ENCODE assay signal across 14 cellular contexts in genomic region chr11:74672332-74672955, GRCh38. TPM values are rescaled to one million over a fixed set of nuclear protein-coding genes. Genes with fewer than 3 reads are reported as not detected.
DNase-seq lines count a peak whose midpoint lies in the region; FAIRE-seq and TF ChIP-seq lines count a peak whose summit lies in the region.
"Had no signal": no experiment of that assay in that cellular context is flagged by ENCODE, and none has a peak within 500 bp of the region (broad histone marks: within the 10 kb centered on the region; RNA-seq: fewer than 3 reads in every experiment).

No MANE protein-coding gene starts in this region.

- no peaks in the 10 kb centered on the region for H3K36me3 ChIP-seq in BJ (ENCODE audit: control insufficient read depth, insufficient read depth, low read length)

- DNase-seq in BJ (ENCODE audit: low read depth) (no peak), fibroblast of peridontal ligament (ENCODE audit: extremely low read depth) (peak; percentile 16), renal cortical epithelial cell (ENCODE audit: low read depth) (peak; percentile 27), NCI-H2227 treated with DMSO at 0.1 percent for 48 hours (lab: John Stamatoyannopoulos, UW) (no peak), foreskin melanocyte (no peak), GM12891 (ENCODE audit: insufficient read length, low spot score) (no peak)
- DNase-seq in activated CD4-positive, alpha-beta T cell treated with anti-CD3 and anti-CD28 coated beads, Interleukin-2, amount 10 ng/mL, durations not matched to agents 7 days and 5 days: no peak
- DNase-seq: CD4-positive, CD25-positive, alpha-beta regulatory T cell; natural killer cell; stimulated activated naive CD8-positive, alpha-beta T cell treated with anti-CD3 and anti-CD28 coated beads, Interleukin-15, Interleukin-2, amounts not matched to agents 100 U/mL and 50 U/mL, for 24 hours had no signal

- H3K27ac Mint-ChIP-seq in activated CD4-positive, alpha-beta T cell treated with anti-CD3 and anti-CD28 coated beads, Interleukin-2, amount 10 ng/mL, durations not matched to agents 7 days and 5 days: no peak overlapping the region
- H3K27ac Mint-ChIP-seq: natural killer cell, WTC11 had no signal

- no peaks in the 10 kb centered on the region for H3K27me3 ChIP-seq in BJ (ENCODE audit: control insufficient read depth, insufficient read depth, low read length)

- H3K4me3 ChIP-seq in BJ (ENCODE audit: low read depth, low read length): no peak overlapping the region

- no peak for TF ChIP-seq POLR2A in GM12891 (IDR thresholded peaks at IDR 0.05; ENCODE audit: low read depth, low read length)

- POLR2A ChIA-PET in BJ (lab: Charles Lee): interaction anchor here (0.6 to 0.7 kb wide), 2 partner anchors 10 to 19 kb away, joined by 3 read pairs; no protein-coding TSS in a partner anchor
- POLR2A ChIA-PET in activated CD4-positive, alpha-beta T cell treated with anti-CD3 and anti-CD28 coated beads, Interleukin-2, amount 10 ng/mL, durations not matched to agents 7 days and 5 days (lab: Charles Lee): no interaction called here

- TF ChIP-seq CTCF in BJ (IDR thresholded peaks at IDR 0.05; ENCODE audit: insufficient read depth, low read depth, low read length): peak; percentile 23; the same call in 1 of the 2 replicates

- H3K27me3 Mint-ChIP-seq in activated CD4-positive, alpha-beta T cell treated with anti-CD3 and anti-CD28 coated beads, Interleukin-2, amount 10 ng/mL, durations not matched to agents 7 days and 5 days: no peaks in the 10 kb centered on the region
- H3K27me3 Mint-ChIP-seq: CD4-positive, CD25-positive, alpha-beta regulatory T cell had no signal

- no peaks in the 10 kb centered on the region for H3K4me1 Mint-ChIP-seq in activated CD4-positive, alpha-beta T cell treated with anti-CD3 and anti-CD28 coated beads, Interleukin-2, amount 10 ng/mL, durations not matched to agents 7 days and 5 days
- H3K4me1 Mint-ChIP-seq: CD4-positive, CD25-positive, alpha-beta regulatory T cell; natural killer cell; WTC11 had no signal

- CTCF ChIA-PET in BJ (lab: Yijun Ruan, JAX): interaction anchor here (0.8 to 1.7 kb wide), 7 partner anchors 11 to 61 kb away, joined by 3 to 7 read pairs (median 4); no protein-coding TSS in a partner anchor
- CTCF ChIA-PET in activated CD4-positive, alpha-beta T cell treated with anti-CD3 and anti-CD28 coated beads, Interleukin-2, amount 10 ng/mL, durations not matched to agents 7 days and 5 days (lab: Charles Lee): interaction anchor here (0.7 kb wide), 1 partner anchor 1047 kb away, joined by 3 read pairs; no protein-coding TSS in a partner anchor

- no peaks in the 10 kb centered on the region for H3K36me3 Mint-ChIP-seq in activated CD4-positive, alpha-beta T cell treated with anti-CD3 and anti-CD28 coated beads, Interleukin-2, amount 10 ng/mL, durations not matched to agents 7 days and 5 days (ENCODE audit: low read depth)
- H3K36me3 Mint-ChIP-seq: CD4-positive, CD25-positive, alpha-beta regulatory T cell; natural killer cell had no signal

- peaks cover 2% of the 10 kb centered on the region for H3K9me3 Mint-ChIP-seq in activated CD4-positive, alpha-beta T cell treated with anti-CD3 and anti-CD28 coated beads, Interleukin-2, amount 10 ng/mL, durations not matched to agents 7 days and 5 days
- H3K9me3 Mint-ChIP-seq: CD4-positive, CD25-positive, alpha-beta regulatory T cell; natural killer cell had no signal

- H3K27ac ChIP-seq in adipose tissue (ENCODE audit: low read depth, low read length): peak overlapping the region; percentile 19

- 74 to 82% (median 80%) methylated on average over 4 of the region's 4 CpGs for WGBS in adipose tissue, 3 donors

- H3K4me3 Mint-ChIP-seq in activated CD4-positive, alpha-beta T cell treated with anti-CD3 and anti-CD28 coated beads, Interleukin-2, amount 10 ng/mL, durations not matched to agents 7 days and 5 days: no peak overlapping the region
- H3K4me3 Mint-ChIP-seq: CD4-positive, CD25-positive, alpha-beta regulatory T cell; natural killer cell; WTC11 had no signal

- FAIRE-seq in GM12891 (lab: Jason Lieb, UNC): no peak
- FAIRE-seq: colon, H1 had no signal

TF ChIP-seq in GM12891, 5 proteins besides CTCF, POLR2A, EP300 and RAD21:
- TF ChIP-seq PAX5 (IDR thresholded peaks at IDR 0.05; ENCODE audit: insufficient read depth, low read length, severe bottlenecking) (no peak), SPI1 (IDR thresholded peaks at IDR 0.05; ENCODE audit: low read depth, low read length) (no peak), TAF1 (IDR thresholded peaks at IDR 0.05; ENCODE audit: low read depth, low read length) (no peak), POLR2AphosphoS5 (IDR thresholded peaks at IDR 0.05; ENCODE audit: low read depth, low read length) (no peak), POU2F2 (IDR thresholded peaks at IDR 0.05; ENCODE audit: low read depth, low read length) (no peak)

RNA-seq across cellular contexts. Expression of gene CHRDL2, which starts 58.8 kb away (rescaled TPM):
- polyA plus RNA-seq in BJ (2011; rRNA removed) (0.09 TPM in 1 of 2 replicates, not detected in the other), adipose tissue (1 to 10 TPM in 1 of 3 donors, under 1 TPM in 2; 0.22 to 1.5 (median 0.34) TPM)
- not detected in 2 replicates for polyA minus RNA-seq in BJ (2011; rRNA and poly(A)+ RNA removed)
- not detected in 2 replicates for total RNA-seq in renal cortical epithelial cell
- total RNA-seq in activated CD4-positive, alpha-beta T cell treated with anti-CD3 and anti-CD28 coated beads, Interleukin-2, amount 10 ng/mL, durations not matched to agents 7 days and 5 days: not detected
- polyA plus RNA-seq in GM12891 (2012; ENCODE audit: low read depth, missing spikeins): not detected
- total RNA-seq: CD4-positive, CD25-positive, alpha-beta regulatory T cell; natural killer cell had no signal
- polyA plus RNA-seq: CD4-positive, CD25-positive, alpha-beta regulatory T cell had no signal

Comparison
In these comparisons a context has a peak if more than half of its experiments do, and no peak if none do; other contexts are left out.
1. DNase-seq: peak in fibroblast of peridontal ligament (single experiment) and renal cortical epithelial cell (single experiment); none in BJ (single experiment), activated CD4-positive, alpha-beta T cell treated with anti-CD3 and anti-CD28 coated beads, Interleukin-2, amount 10 ng/mL, durations not matched to agents 7 days and 5 days (single experiment), NCI-H2227 treated with DMSO at 0.1 percent for 48 hours (single experiment), foreskin melanocyte (single experiment) and GM12891 (single experiment).